ENCODE assay signal across 1 cellular context in genomic region chr19:19742773-19743172, GRCh38.
TF ChIP-seq lines count a peak whose summit lies in the region.

No MANE protein-coding gene starts in this region.

TF ChIP-seq in HepG2, 621 proteins besides CTCF, POLR2A, EP300 and RAD21:
- TF ChIP-seq ZSCAN31 (CRISPR knock-in tag; IDR thresholded peaks at IDR 0.05; ENCODE audit: low read depth) (no peak), ZNF180 (CRISPR knock-in tag; IDR thresholded peaks at IDR 0.05; ENCODE audit: borderline replicate concordance, low read depth) (no peak), ZNF484 (CRISPR knock-in tag; IDR thresholded peaks at IDR 0.05; ENCODE audit: borderline replicate concordance, low read depth) (no peak)
- TF ChIP-seq, protein P1, sequence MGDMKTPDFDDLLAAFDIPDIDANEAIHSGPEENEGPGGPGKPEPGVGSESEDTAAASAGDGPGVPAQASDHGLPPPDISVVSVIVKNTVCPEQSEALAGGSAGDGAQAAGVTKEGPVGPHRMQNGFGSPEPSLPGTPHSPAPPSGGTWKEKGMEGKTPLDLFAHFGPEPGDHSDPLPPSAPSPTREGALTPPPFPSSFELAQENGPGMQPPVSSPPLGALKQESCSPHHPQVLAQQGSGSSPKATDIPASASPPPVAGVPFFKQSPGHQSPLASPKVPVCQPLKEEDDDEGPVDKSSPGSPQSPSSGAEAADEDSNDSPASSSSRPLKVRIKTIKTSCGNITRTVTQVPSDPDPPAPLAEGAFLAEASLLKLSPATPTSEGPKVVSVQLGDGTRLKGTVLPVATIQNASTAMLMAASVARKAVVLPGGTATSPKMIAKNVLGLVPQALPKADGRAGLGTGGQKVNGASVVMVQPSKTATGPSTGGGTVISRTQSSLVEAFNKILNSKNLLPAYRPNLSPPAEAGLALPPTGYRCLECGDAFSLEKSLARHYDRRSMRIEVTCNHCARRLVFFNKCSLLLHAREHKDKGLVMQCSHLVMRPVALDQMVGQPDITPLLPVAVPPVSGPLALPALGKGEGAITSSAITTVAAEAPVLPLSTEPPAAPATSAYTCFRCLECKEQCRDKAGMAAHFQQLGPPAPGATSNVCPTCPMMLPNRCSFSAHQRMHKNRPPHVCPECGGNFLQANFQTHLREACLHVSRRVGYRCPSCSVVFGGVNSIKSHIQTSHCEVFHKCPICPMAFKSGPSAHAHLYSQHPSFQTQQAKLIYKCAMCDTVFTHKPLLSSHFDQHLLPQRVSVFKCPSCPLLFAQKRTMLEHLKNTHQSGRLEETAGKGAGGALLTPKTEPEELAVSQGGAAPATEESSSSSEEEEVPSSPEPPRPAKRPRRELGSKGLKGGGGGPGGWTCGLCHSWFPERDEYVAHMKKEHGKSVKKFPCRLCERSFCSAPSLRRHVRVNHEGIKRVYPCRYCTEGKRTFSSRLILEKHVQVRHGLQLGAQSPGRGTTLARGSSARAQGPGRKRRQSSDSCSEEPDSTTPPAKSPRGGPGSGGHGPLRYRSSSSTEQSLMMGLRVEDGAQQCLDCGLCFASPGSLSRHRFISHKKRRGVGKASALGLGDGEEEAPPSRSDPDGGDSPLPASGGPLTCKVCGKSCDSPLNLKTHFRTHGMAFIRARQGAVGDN (CRISPR knock-in tag; IDR thresholded peaks at IDR 0.05), result 0 out of 2 replicates have a peak, but pooled peaks have one; percentile 15
